In the genomic region with DNA sequence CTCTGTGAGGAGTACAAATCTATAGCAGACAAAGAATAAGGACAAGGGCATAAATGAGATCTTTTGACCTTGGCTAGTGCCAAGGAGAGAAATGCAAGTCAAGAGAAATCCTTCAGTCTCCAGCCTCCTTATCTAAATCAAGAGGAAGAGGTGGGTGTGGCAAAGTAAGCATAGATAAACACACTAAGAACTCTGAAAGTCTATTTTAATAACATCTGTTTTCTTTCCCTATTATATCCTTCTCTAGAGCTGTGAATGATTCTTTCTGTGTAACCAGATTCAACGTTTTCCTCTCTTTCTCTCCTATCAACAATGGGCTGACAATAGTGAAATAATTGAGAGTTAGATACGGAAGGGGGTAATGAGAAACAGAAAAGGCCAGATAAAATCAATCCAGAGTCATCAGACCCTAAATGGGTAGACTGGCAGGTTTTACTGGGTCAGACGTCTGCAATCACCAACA, we compare ENCODE assay signal across 1 cellular context.
TF ChIP-seq lines count a peak whose summit lies in the region.

No MANE protein-coding gene starts in this region.

TF ChIP-seq in GM23338, 12 proteins besides CTCF, POLR2A, EP300 and RAD21 (continued from another document):
- TF ChIP-seq JUNB (IDR thresholded peaks at IDR 0.05; ENCODE audit: unreplicated experiment), result no peak
- TF ChIP-seq ZNF331 (CRISPR knock-in tag; IDR thresholded peaks at IDR 0.05; ENCODE audit: low read depth), result no peak
- TF ChIP-seq, protein P1, sequence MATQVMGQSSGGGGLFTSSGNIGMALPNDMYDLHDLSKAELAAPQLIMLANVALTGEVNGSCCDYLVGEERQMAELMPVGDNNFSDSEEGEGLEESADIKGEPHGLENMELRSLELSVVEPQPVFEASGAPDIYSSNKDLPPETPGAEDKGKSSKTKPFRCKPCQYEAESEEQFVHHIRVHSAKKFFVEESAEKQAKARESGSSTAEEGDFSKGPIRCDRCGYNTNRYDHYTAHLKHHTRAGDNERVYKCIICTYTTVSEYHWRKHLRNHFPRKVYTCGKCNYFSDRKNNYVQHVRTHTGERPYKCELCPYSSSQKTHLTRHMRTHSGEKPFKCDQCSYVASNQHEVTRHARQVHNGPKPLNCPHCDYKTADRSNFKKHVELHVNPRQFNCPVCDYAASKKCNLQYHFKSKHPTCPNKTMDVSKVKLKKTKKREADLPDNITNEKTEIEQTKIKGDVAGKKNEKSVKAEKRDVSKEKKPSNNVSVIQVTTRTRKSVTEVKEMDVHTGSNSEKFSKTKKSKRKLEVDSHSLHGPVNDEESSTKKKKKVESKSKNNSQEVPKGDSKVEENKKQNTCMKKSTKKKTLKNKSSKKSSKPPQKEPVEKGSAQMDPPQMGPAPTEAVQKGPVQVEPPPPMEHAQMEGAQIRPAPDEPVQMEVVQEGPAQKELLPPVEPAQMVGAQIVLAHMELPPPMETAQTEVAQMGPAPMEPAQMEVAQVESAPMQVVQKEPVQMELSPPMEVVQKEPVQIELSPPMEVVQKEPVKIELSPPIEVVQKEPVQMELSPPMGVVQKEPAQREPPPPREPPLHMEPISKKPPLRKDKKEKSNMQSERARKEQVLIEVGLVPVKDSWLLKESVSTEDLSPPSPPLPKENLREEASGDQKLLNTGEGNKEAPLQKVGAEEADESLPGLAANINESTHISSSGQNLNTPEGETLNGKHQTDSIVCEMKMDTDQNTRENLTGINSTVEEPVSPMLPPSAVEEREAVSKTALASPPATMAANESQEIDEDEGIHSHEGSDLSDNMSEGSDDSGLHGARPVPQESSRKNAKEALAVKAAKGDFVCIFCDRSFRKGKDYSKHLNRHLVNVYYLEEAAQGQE (IDR thresholded peaks at IDR 0.05; ENCODE audit: unreplicated experiment), result no peak
- no peak for TF ChIP-seq STAT1 (IDR thresholded peaks at IDR 0.05; ENCODE audit: unreplicated experiment)
- TF ChIP-seq POLR2AphosphoS5 (IDR thresholded peaks at IDR 0.05; ENCODE audit: low read depth), result no peak
- no peak for TF ChIP-seq CREB1 (CRISPR knock-in tag; IDR thresholded peaks at IDR 0.05; ENCODE audit: low read depth)
- TF ChIP-seq, protein P2, sequence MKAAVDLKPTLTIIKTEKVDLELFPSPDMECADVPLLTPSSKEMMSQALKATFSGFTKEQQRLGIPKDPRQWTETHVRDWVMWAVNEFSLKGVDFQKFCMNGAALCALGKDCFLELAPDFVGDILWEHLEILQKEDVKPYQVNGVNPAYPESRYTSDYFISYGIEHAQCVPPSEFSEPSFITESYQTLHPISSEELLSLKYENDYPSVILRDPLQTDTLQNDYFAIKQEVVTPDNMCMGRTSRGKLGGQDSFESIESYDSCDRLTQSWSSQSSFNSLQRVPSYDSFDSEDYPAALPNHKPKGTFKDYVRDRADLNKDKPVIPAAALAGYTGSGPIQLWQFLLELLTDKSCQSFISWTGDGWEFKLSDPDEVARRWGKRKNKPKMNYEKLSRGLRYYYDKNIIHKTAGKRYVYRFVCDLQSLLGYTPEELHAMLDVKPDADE (IDR thresholded peaks at IDR 0.05), result no peak
- TF ChIP-seq EZH2 (IDR thresholded peaks at IDR 0.05; ENCODE audit: low read depth, unreplicated experiment), result no peak
